Comparison of ENCODE assay signal across 1 cellular context in genomic region chr17:66963521-66964082, GRCh38.
TF ChIP-seq lines count a peak whose summit lies in the region.

No MANE protein-coding gene starts in this region.

TF ChIP-seq in HEK293, 187 proteins besides CTCF, POLR2A, EP300 and RAD21 (continued from another document):
- TF ChIP-seq ZFP69B (tag by site-specific recombination; IDR thresholded peaks at IDR 0.05) (no peak), ZSCAN30 (tag by site-specific recombination; IDR thresholded peaks at IDR 0.05) (no peak), ZIC2 (tag by site-specific recombination; IDR thresholded peaks at IDR 0.05) (peak; percentile 44)
